ENCODE assay signal across 1 cellular context in the genomic region with DNA sequence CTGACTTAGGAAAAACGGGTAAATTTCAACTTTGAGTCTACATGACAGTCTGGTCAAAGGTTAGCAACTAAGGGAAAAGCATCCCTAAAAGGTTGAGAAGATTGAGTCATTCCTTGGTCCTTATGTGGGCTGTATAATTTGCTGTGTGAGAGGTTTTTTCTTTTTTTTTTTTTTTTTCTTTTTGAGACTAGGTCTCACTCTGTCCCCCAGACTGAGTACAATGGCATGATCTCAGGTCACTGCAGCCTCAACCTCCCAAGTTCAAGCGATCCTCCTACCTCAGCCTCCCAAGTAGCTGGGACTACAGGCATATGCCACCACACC.
TF ChIP-seq lines count a peak whose summit lies in the region.

No MANE protein-coding gene starts in this region.

TF ChIP-seq in GM23338, 12 proteins besides CTCF, POLR2A, EP300 and RAD21 (continued from another document):
- TF ChIP-seq, protein P1, sequence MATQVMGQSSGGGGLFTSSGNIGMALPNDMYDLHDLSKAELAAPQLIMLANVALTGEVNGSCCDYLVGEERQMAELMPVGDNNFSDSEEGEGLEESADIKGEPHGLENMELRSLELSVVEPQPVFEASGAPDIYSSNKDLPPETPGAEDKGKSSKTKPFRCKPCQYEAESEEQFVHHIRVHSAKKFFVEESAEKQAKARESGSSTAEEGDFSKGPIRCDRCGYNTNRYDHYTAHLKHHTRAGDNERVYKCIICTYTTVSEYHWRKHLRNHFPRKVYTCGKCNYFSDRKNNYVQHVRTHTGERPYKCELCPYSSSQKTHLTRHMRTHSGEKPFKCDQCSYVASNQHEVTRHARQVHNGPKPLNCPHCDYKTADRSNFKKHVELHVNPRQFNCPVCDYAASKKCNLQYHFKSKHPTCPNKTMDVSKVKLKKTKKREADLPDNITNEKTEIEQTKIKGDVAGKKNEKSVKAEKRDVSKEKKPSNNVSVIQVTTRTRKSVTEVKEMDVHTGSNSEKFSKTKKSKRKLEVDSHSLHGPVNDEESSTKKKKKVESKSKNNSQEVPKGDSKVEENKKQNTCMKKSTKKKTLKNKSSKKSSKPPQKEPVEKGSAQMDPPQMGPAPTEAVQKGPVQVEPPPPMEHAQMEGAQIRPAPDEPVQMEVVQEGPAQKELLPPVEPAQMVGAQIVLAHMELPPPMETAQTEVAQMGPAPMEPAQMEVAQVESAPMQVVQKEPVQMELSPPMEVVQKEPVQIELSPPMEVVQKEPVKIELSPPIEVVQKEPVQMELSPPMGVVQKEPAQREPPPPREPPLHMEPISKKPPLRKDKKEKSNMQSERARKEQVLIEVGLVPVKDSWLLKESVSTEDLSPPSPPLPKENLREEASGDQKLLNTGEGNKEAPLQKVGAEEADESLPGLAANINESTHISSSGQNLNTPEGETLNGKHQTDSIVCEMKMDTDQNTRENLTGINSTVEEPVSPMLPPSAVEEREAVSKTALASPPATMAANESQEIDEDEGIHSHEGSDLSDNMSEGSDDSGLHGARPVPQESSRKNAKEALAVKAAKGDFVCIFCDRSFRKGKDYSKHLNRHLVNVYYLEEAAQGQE (IDR thresholded peaks at IDR 0.05; ENCODE audit: unreplicated experiment): no peak
- TF ChIP-seq, protein P2, sequence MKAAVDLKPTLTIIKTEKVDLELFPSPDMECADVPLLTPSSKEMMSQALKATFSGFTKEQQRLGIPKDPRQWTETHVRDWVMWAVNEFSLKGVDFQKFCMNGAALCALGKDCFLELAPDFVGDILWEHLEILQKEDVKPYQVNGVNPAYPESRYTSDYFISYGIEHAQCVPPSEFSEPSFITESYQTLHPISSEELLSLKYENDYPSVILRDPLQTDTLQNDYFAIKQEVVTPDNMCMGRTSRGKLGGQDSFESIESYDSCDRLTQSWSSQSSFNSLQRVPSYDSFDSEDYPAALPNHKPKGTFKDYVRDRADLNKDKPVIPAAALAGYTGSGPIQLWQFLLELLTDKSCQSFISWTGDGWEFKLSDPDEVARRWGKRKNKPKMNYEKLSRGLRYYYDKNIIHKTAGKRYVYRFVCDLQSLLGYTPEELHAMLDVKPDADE (IDR thresholded peaks at IDR 0.05): no peak
- TF ChIP-seq EZH2phosphoT487 (IDR thresholded peaks at IDR 0.05; ENCODE audit: unreplicated experiment) (no peak), JUNB (IDR thresholded peaks at IDR 0.05; ENCODE audit: unreplicated experiment) (no peak), ZNF114 (CRISPR knock-in tag; IDR thresholded peaks at IDR 0.05) (no peak), STAT1 (IDR thresholded peaks at IDR 0.05; ENCODE audit: unreplicated experiment) (no peak)
